In the genomic region with DNA sequence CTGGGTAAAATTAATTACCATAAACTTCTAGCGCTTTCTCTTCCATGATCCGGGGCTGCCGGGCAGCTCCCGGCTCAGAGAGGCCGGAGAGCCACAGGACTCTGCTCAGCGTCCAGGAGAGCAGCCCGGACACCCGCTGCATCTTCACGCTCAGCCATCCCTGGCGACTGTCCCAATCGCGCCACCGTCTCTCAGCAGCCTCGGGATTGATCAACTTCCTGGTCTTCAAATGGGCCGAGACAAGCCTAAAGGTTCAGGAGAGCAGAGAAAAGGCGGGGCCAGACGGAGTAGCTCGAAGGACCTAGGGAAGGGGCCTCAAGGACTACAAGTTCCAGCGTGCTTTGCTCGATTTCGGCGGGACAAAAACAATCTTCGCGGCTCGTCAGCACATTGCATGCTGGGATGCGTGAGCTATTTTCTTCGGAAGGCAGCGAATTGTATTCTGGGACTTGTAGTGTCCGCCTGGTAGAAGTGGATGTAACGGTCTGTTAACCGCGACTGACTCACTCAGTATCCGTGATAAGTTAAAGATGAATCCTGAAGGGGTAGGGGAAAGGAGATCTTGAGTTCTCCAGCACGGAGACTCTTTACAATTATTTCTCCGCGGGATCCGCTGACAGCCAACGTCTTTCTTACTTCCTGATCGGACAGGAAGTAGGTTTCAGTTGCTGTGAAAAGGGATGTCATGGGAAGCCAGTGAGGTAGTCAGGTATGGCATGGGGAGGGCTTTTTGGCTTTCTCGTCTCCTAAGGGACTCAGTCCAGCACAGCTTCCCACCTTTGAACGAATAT, we compare ENCODE assay signal across 8 cellular contexts. TPM values are rescaled to one million over a fixed set of nuclear protein-coding genes. Genes with fewer than 3 reads are reported as not detected.
A peak's percentile ranks its signal among the peaks of the same experiment; 100 is the strongest.
DNase-seq lines count a peak whose midpoint lies in the region; ATAC-seq and TF ChIP-seq lines count a peak whose summit lies in the region.

A gene with protein sequence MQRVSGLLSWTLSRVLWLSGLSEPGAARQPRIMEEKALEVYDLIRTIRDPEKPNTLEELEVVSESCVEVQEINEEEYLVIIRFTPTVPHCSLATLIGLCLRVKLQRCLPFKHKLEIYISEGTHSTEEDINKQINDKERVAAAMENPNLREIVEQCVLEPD (minus strand): TSS at position 212 of the 791 bp plus-strand sequence. CDS start 70 bp downstream, at position 142.

- H3K4me3 Mint-ChIP-seq in activated T-helper 2 cell treated with anti-CD3 and anti-CD28 coated beads, Interferon-gamma antibody, Interleukin-2, Interleukin-4, amounts not matched to agents 10 μg/mL and 5 μg/mL and 100 μg/mL, durations not matched to agents 14 hours and 24 hours and 36 hours (ENCODE audit: low read depth): peak within 1 kb of the TSS; percentile 94
- peak within 1 kb of the TSS; percentile 100 for H3K4me3 Mint-ChIP-seq in natural killer cell

- DNase-seq in EL: peak; percentile 99
- DNase-seq in H4 (ENCODE audit: low spot score): peak; percentile 99
- DNase-seq in LoVo (ENCODE audit: low spot score): peak; percentile 100
- peak; percentile 99 for DNase-seq in RWPE2 (ENCODE audit: low spot score)
- peak; percentile 93 for DNase-seq in activated T-helper 2 cell treated with anti-CD3 and anti-CD28 coated beads, Interferon-gamma antibody, Interleukin-2, Interleukin-4, amounts not matched to agents 10 μg/mL and 5 μg/mL and 100 μg/mL, durations not matched to agents 14 hours and 24 hours and 36 hours (ENCODE audit: low spot score)
- peak; percentile 98 for DNase-seq in fibroblast of peridontal ligament (ENCODE audit: extremely low read depth)
- DNase-seq in natural killer cell: peak; percentile 80
- DNase-seq in stimulated activated naive CD4-positive, alpha-beta T cell treated with Interleukin-2 at 50 U/mL for 16 hours (lab: John Stamatoyannopoulos, UW): peak; percentile 93

- H3K9me3 ChIP-seq in RWPE2 (ENCODE audit: severe bottlenecking): no peaks in the 10 kb centered on the region

- no peaks in the 10 kb centered on the region for H3K9me3 Mint-ChIP-seq in activated T-helper 2 cell treated with anti-CD3 and anti-CD28 coated beads, Interferon-gamma antibody, Interleukin-2, Interleukin-4, amounts not matched to agents 10 μg/mL and 5 μg/mL and 100 μg/mL, durations not matched to agents 14 hours and 24 hours and 36 hours
- H3K9me3 Mint-ChIP-seq in natural killer cell: no peaks in the 10 kb centered on the region

- ATAC-seq in RWPE2 (ENCODE audit: low read depth): peak; percentile 82
- ATAC-seq in natural killer cell: peak; percentile 72 to 83 (median 75)

- TF ChIP-seq CTCF in RWPE2 (IDR thresholded peaks at IDR 0.05; ENCODE audit: poor library complexity, severe bottlenecking): no peak
- no peak for TF ChIP-seq CTCF in natural killer cell (IDR thresholded peaks at IDR 0.05)

- peaks cover 16% of the 10 kb centered on the region for H3K36me3 ChIP-seq in RWPE2 (ENCODE audit: low read depth)

- peak within 1 kb of the TSS; percentile 92 for H3K27ac Mint-ChIP-seq in activated T-helper 2 cell treated with anti-CD3 and anti-CD28 coated beads, Interferon-gamma antibody, Interleukin-2, Interleukin-4, amounts not matched to agents 10 μg/mL and 5 μg/mL and 100 μg/mL, durations not matched to agents 14 hours and 24 hours and 36 hours
- peak within 1 kb of the TSS; percentile 98 to 99 for H3K27ac Mint-ChIP-seq in natural killer cell

- peaks cover 33% of the 10 kb centered on the region for H3K36me3 Mint-ChIP-seq in activated T-helper 2 cell treated with anti-CD3 and anti-CD28 coated beads, Interferon-gamma antibody, Interleukin-2, Interleukin-4, amounts not matched to agents 10 μg/mL and 5 μg/mL and 100 μg/mL, durations not matched to agents 14 hours and 24 hours and 36 hours (ENCODE audit: low read depth)
- no peaks in the 10 kb centered on the region for H3K36me3 Mint-ChIP-seq in natural killer cell

- peaks cover 20% of the 10 kb centered on the region for H3K4me1 ChIP-seq in RWPE2 (ENCODE audit: insufficient read depth, poor library complexity, severe bottlenecking)

- H3K4me1 Mint-ChIP-seq in activated T-helper 2 cell treated with anti-CD3 and anti-CD28 coated beads, Interferon-gamma antibody, Interleukin-2, Interleukin-4, amounts not matched to agents 10 μg/mL and 5 μg/mL and 100 μg/mL, durations not matched to agents 14 hours and 24 hours and 36 hours (ENCODE audit: low read depth): peaks cover 50% of the 10 kb centered on the region
- H3K4me1 Mint-ChIP-seq in natural killer cell: peaks cover 64 to 69% of the 10 kb centered on the region in 2 donors

- H3K27ac ChIP-seq in RWPE2 (ENCODE audit: poor library complexity, severe bottlenecking): peak within 1 kb of the TSS; percentile 72

- intact Hi-C loops in activated T-helper 2 cell treated with anti-CD3 and anti-CD28 coated beads, Interferon-gamma antibody, Interleukin-2, Interleukin-4, amounts not matched to agents 10 μg/mL and 5 μg/mL and 100 μg/mL, durations not matched to agents 14 hours and 24 hours and 36 hours (cut with micrococcal nuclease): loop anchor here (2.0 to 10.0 kb wide), 5 partner anchors 59 to 592 kb away; partner anchors contain the start of genes CSNK1G1, PCLAF, TRIP4 and USP3
- intact Hi-C loops in natural killer cell (cut with micrococcal nuclease): loop anchor here (1.0 to 10.0 kb wide), 3 partner anchors 69 to 899 kb away; partner anchors contain the start of gene PPIB

- no peaks in the 10 kb centered on the region for H3K27me3 Mint-ChIP-seq in activated T-helper 2 cell treated with anti-CD3 and anti-CD28 coated beads, Interferon-gamma antibody, Interleukin-2, Interleukin-4, amounts not matched to agents 10 μg/mL and 5 μg/mL and 100 μg/mL, durations not matched to agents 14 hours and 24 hours and 36 hours (ENCODE audit: low read depth)
- H3K27me3 Mint-ChIP-seq in natural killer cell (ENCODE audit: low read depth in 2 of 2): no peaks in the 10 kb centered on the region

- H3K4me3 ChIP-seq in RWPE2 (ENCODE audit: severe bottlenecking): peak within 1 kb of the TSS; percentile 60

- H3K27me3 ChIP-seq in RWPE2 (ENCODE audit: insufficient read depth, poor library complexity, severe bottlenecking): no peaks in the 10 kb centered on the region

RNA-seq across cellular contexts. Expression of the gene that starts here (rescaled TPM):
- total RNA-seq in H4 (2014; rRNA removed; shearing (Covaris generic)): 171 and 193 TPM in 2 replicates
- 76.1 and 78.3 TPM in 2 replicates for total RNA-seq in activated T-helper 2 cell treated with anti-CD3 and anti-CD28 coated beads, Interferon-gamma antibody, Interleukin-2, Interleukin-4, amounts not matched to agents 10 μg/mL and 5 μg/mL and 100 μg/mL, durations not matched to agents 14 hours and 24 hours and 36 hours
- 10 to 100 TPM; 20.2 to 23.9 (median 22.9) TPM for total RNA-seq in natural killer cell

Comparison
In these comparisons a context has a peak if more than half of its experiments do, and no peak if none do; other contexts are left out.
1. Peak in every context shown above with its lines: DNase-seq, ATAC-seq, H3K4me3 ChIP-seq and H3K27ac ChIP-seq.